Comparison of ENCODE assay signal across 1 cellular context in genomic region chr16:56613706-56614105, GRCh38.
A peak's percentile ranks its signal among the peaks of the same experiment; 100 is the strongest.
TF ChIP-seq lines count a peak whose summit lies in the region.

No MANE protein-coding gene starts in this region.

TF ChIP-seq in Ishikawa, 13 proteins besides CTCF, POLR2A, EP300 and RAD21 (continued from another document):
- TF ChIP-seq USF1 (IDR thresholded peaks at IDR 0.05) (peak; percentile 48; the same call in 1 of the 2 replicates), TEAD4 (IDR thresholded peaks at IDR 0.05) (no peak)
